20 cellular contexts compared by ENCODE assay signal in genomic region chr2:209973328-209973727, GRCh38. TPM values are rescaled to one million over a fixed set of nuclear protein-coding genes. Genes with fewer than 3 reads are reported as not detected.
DNase-seq lines count a peak whose midpoint lies in the region; ATAC-seq, FAIRE-seq and TF ChIP-seq lines count a peak whose summit lies in the region.
"Had no signal": no experiment of that assay in that cellular context is flagged by ENCODE, and none has a peak within 500 bp of the region (broad histone marks: within the 10 kb centered on the region; RNA-seq: fewer than 3 reads in every experiment).

No MANE protein-coding gene starts in this region.

- TF ChIP-seq RAD21 in SK-N-SH (IDR thresholded peaks at IDR 0.05; ENCODE audit: low read length) = no peak

- CTCF ChIA-PET in SK-N-SH (lab: Yijun Ruan, JAX) = interaction anchor here (1.3 to 1.9 kb wide), 3 partner anchors 12 to 222 kb away, joined by 3 to 5 read pairs (median 4); no protein-coding TSS in a partner anchor

- H4K20me1 ChIP-seq in SK-N-SH (ENCODE audit: insufficient read depth) = no peaks in the 10 kb centered on the region

- no peaks in the 10 kb centered on the region for H3K27me3 ChIP-seq in SK-N-SH (ENCODE audit: insufficient read depth)
- H3K27me3 ChIP-seq in bronchial epithelial cell (ENCODE audit: control insufficient read depth, insufficient read depth, low read length) = no peaks in the 10 kb centered on the region

- no peaks in the 10 kb centered on the region for H3K9me2 ChIP-seq in SK-N-SH

- H3K27ac ChIP-seq in SK-N-SH (ENCODE audit: low read depth in 2 of 2, low read length in 1 of 2) = no peak overlapping the region
- H3K27ac ChIP-seq: HL-60 had no signal

- DNase-seq in SK-N-SH (no peak), bronchial epithelial cell (ENCODE audit: low read depth) (peak; percentile 22), fibroblast of villous mesenchyme (ENCODE audit: low read depth) (peak; percentile 13), Ammon's horn (ENCODE audit: low spot score) (no peak), NCI-H187 treated with DMSO at 0.1 percent for 48 hours (lab: John Stamatoyannopoulos, UW) (no peak)
- DNase-seq: ACHN; C1 segment of cervical spinal cord; Calu3; CD4-positive, alpha-beta T cell; DMS153; DMS79 treated with DMSO at 0.1 percent for 48 hours; EL had no signal

- no peak overlapping the region for H3K4me2 ChIP-seq in SK-N-SH

- 18% methylated on average over 1 of the region's 1 CpG for WGBS in SK-N-SH (ENCODE audit: low lambda C conversion rate)

- ATAC-seq in SK-N-SH treated with all-trans-retinoic acid at 6 μM for 48 hours = peak; percentile 47
- no peak for ATAC-seq in HG03097 (IDR thresholded peaks at IDR 0.05; ENCODE audit: low FRiP score, unreplicated experiment)

- H2AFZ ChIP-seq in SK-N-SH (ENCODE audit: low read depth) = no peak overlapping the region

- no peaks in the 10 kb centered on the region for H3K4me1 ChIP-seq in SK-N-SH (ENCODE audit: control insufficient read depth in 1 of 2, insufficient read depth in 2 of 2, low read depth in 1 of 2, low read length in 1 of 2)
- H3K4me1 ChIP-seq: HAP-1 had no signal

- H3K79me2 ChIP-seq in SK-N-SH (ENCODE audit: insufficient read depth) = no peaks in the 10 kb centered on the region

- TF ChIP-seq EP300 in SK-N-SH (IDR thresholded peaks at IDR 0.05; ENCODE audit: borderline replicate concordance in 1 of 2, low read depth in 1 of 2, low read length in 1 of 2) = no peak

- no peaks in the 10 kb centered on the region for H3K9me3 ChIP-seq in SK-N-SH
- H3K9me3 ChIP-seq: HAP-1 had no signal

- no peak for FAIRE-seq in bronchial epithelial cell (lab: Jason Lieb, UNC)
- FAIRE-seq: G401.6, GM12892, GM19239, H1 had no signal

- no peaks in the 10 kb centered on the region for H3F3A ChIP-seq in SK-N-SH (replicated peaks; ENCODE audit: insufficient read depth)

- H3K9ac ChIP-seq in SK-N-SH = no peak overlapping the region

- POLR2A ChIA-PET in SK-N-SH (lab: Yijun Ruan, JAX) = no interaction called here

- H3K4me3 ChIP-seq in SK-N-SH (ENCODE audit: low read depth in 2 of 2, low read length in 1 of 2) (no peak overlapping the region), bronchial epithelial cell (ENCODE audit: low read depth, low read length) (no peak overlapping the region), fibroblast of villous mesenchyme (ENCODE audit: low read depth, low read length) (no peak overlapping the region)
- H3K4me3 ChIP-seq: HAP-1 had no signal

- no peak for TF ChIP-seq CTCF in SK-N-SH (IDR thresholded peaks at IDR 0.05)
- TF ChIP-seq CTCF in bronchial epithelial cell (IDR thresholded peaks at IDR 0.05; ENCODE audit: insufficient read depth, low read length, severe bottlenecking) = no peak
- no peak for TF ChIP-seq CTCF in fibroblast of villous mesenchyme (IDR thresholded peaks at IDR 0.05; ENCODE audit: insufficient read depth, low read depth, low read length)

- H3K36me3 ChIP-seq in SK-N-SH (replicated peaks in 1 of 2; ENCODE audit: control insufficient read depth in 1 of 2, insufficient read depth in 2 of 2, low read length in 1 of 2) (no peaks in the 10 kb centered on the region), bronchial epithelial cell (ENCODE audit: control insufficient read depth, insufficient read depth, low read length) (no peaks in the 10 kb centered on the region)
- H3K36me3 ChIP-seq: HAP-1 had no signal

TF ChIP-seq in SK-N-SH treated with all-trans-retinoic acid at 6 μM for 48 hours, 23 proteins besides CTCF, POLR2A, EP300 and RAD21 (continues in another document):
- TF ChIP-seq OSR1 (CRISPR knock-in tag; IDR thresholded peaks at IDR 0.05) (no peak), TSHZ2 (CRISPR knock-in tag; IDR thresholded peaks at IDR 0.05) (no peak), TOX (CRISPR knock-in tag; IDR thresholded peaks at IDR 0.05; ENCODE audit: borderline replicate concordance) (no peak), POU6F1 (CRISPR knock-in tag; IDR thresholded peaks at IDR 0.05; ENCODE audit: borderline replicate concordance, low read depth) (no peak), ESRRG (CRISPR knock-in tag; IDR thresholded peaks at IDR 0.05) (no peak), CSDC2 (CRISPR knock-in tag; IDR thresholded peaks at IDR 0.05) (no peak)

TF ChIP-seq in SK-N-SH, 30 proteins besides CTCF, POLR2A, EP300 and RAD21:
- TF ChIP-seq TCF12 (IDR thresholded peaks at IDR 0.05) = no peak
- TF ChIP-seq NFIC (IDR thresholded peaks at IDR 0.05; ENCODE audit: borderline replicate concordance) = no peak
- TF ChIP-seq USF1 (IDR thresholded peaks at IDR 0.05; ENCODE audit: borderline replicate concordance, low read depth) = no peak
- TF ChIP-seq MAX (IDR thresholded peaks at IDR 0.05; ENCODE audit: low read depth) = no peak
- TF ChIP-seq EZH2phosphoT487 (IDR thresholded peaks at IDR 0.05; ENCODE audit: borderline replicate concordance, low read depth) = no peak
- no peak for TF ChIP-seq SIN3A (IDR thresholded peaks at IDR 0.05; ENCODE audit: borderline replicate concordance, low read depth, low read length)
- TF ChIP-seq JUND (IDR thresholded peaks at IDR 0.05) = no peak
- TF ChIP-seq RXRA (IDR thresholded peaks at IDR 0.05; ENCODE audit: borderline replicate concordance, low read depth) = no peak
- no peak for TF ChIP-seq MEF2A (IDR thresholded peaks at IDR 0.05; ENCODE audit: borderline replicate concordance, low read depth)
- no peak for TF ChIP-seq ELF1 (IDR thresholded peaks at IDR 0.05)
- TF ChIP-seq RCOR1 (IDR thresholded peaks at IDR 0.05; ENCODE audit: low read length) = no peak
- no peak for TF ChIP-seq ZBTB33 (IDR thresholded peaks at IDR 0.05; ENCODE audit: borderline replicate concordance, low read depth)

RNA-seq across cellular contexts. Expression of gene RPE, which starts 29.1 kb away (rescaled TPM):
- polyA plus RNA-seq in SK-N-SH (2012; rRNA removed) = 62.9 and 86.6 TPM in 2 replicates
- polyA plus RNA-seq in SK-N-SH (2012; cell fraction: cytosol; rRNA removed) = 56.7 and 69.7 TPM in 2 replicates
- polyA plus RNA-seq in SK-N-SH (2012; cell fraction: nucleus; rRNA removed) = 48.2 and 62.1 TPM in 2 replicates
- total RNA-seq in bronchial epithelial cell (121 and 130 TPM in 2 replicates), fibroblast of villous mesenchyme (63.1 and 91.5 TPM in 2 replicates)

Comparison
In these comparisons a context has a peak if more than half of its experiments do, and no peak if none do; other contexts are left out.
1. DNase-seq: peak in bronchial epithelial cell (single experiment) and fibroblast of villous mesenchyme (single experiment); none in SK-N-SH (single experiment), Ammon's horn (single experiment) and NCI-H187 treated with DMSO at 0.1 percent for 48 hours (single experiment).